8 cellular contexts compared by ENCODE assay signal in genomic region chr14:74502236-74503019, GRCh38.
DNase-seq lines count a peak whose midpoint lies in the region; ATAC-seq and TF ChIP-seq lines count a peak whose summit lies in the region.

No MANE protein-coding gene starts in this region.

- ATAC-seq in HG03442 (IDR thresholded peaks at IDR 0.05; ENCODE audit: unreplicated experiment): no peak
- ATAC-seq in HG02588 (IDR thresholded peaks at IDR 0.05; ENCODE audit: unreplicated experiment): no peak

- H3K9me3 ChIP-seq in tibial artery: no peaks in the 10 kb centered on the region

- peaks cover 24 to 84% (median 58%) of the 10 kb centered on the region in 3 donors for H3K36me3 ChIP-seq in tibial artery

- H3K27me3 ChIP-seq in HL-60 (ENCODE audit: insufficient read depth, poor library complexity, severe bottlenecking) (no peaks in the 10 kb centered on the region), tibial artery (no peaks in the 10 kb centered on the region)

- H3K4me3 ChIP-seq in HL-60 (replicated peaks; ENCODE audit: insufficient read depth, low read length): no peak overlapping the region
- H3K4me3 ChIP-seq in tibial artery: no peak overlapping the region

- H3K4me1 ChIP-seq in tibial artery: no peaks in the 10 kb centered on the region

- intact Hi-C loops in tibial artery (cut with DNase I; ENCODE audit: low total_unique reads): loop anchor here (5.0 to 10.0 kb wide), 3 partner anchors 110 to 292 kb away; partner anchors contain the start of genes AREL1, FCF1 and LTBP2

- TF ChIP-seq CTCF in HL-60 (IDR thresholded peaks at IDR 0.05; ENCODE audit: insufficient read depth, low read length) (peak; percentile 36), tibial artery (IDR thresholded peaks at IDR 0.05) (peak; percentile 30 to 36)

- DNase-seq in D341Med (ENCODE audit: low spot score): peak; percentile 61
- peak in 1 of 2 experiments; percentile 21 for DNase-seq in HL-60 (ENCODE audit: low read depth in 1 of 2, low spot score in 1 of 2)
- peak; percentile 65 for DNase-seq in SW480 (ENCODE audit: low spot score)
- DNase-seq in germinal center (ENCODE audit: low spot score): peak; percentile 31
- peak in 1 of 2 donors; percentile 18 for DNase-seq in tibial artery
- DNase-seq in T-helper 9 cell: no peak

- no peak overlapping the region for H3K27ac ChIP-seq in HL-60 (replicated peaks)
- peak overlapping the region; percentile 2 to 16 for H3K27ac ChIP-seq in tibial artery
